ENCODE assay signal across 26 cellular contexts in genomic region chr22:36937319-36938027, GRCh38. TPM values are rescaled to one million over a fixed set of nuclear protein-coding genes. Genes with fewer than 3 reads are reported as not detected.
A peak's percentile ranks its signal among the peaks of the same experiment; 100 is the strongest.
DNase-seq lines count a peak whose midpoint lies in the region; ATAC-seq and TF ChIP-seq lines count a peak whose summit lies in the region.
"Had no signal": no experiment of that assay in that cellular context is flagged by ENCODE, and none has a peak within 500 bp of the region (broad histone marks: within the 10 kb centered on the region; RNA-seq: fewer than 3 reads in every experiment).

No MANE protein-coding gene starts in this region.

- H2AFZ ChIP-seq in mesenchymal stem cell (ENCODE audit: low read depth, low read length), result no peak overlapping the region

- CTCF ChIA-PET in activated naive CD4-positive, alpha-beta T cell treated with anti-CD3 and anti-CD28 coated beads, Interleukin-2, amount 10 ng/mL, durations not matched to agents 7 days and 5 days (lab: Charles Lee), result interaction anchor here (0.5 kb wide), 1 partner anchor 30 kb away, joined by 3 read pairs; no protein-coding TSS in a partner anchor
- CTCF ChIA-PET in activated CD8-positive, alpha-beta T cell treated with anti-CD3 and anti-CD28 coated beads for 36 hours (lab: Charles Lee), result interaction anchor here (1.7 kb wide), 1 partner anchor 38 kb away, joined by 3 read pairs; no protein-coding TSS in a partner anchor

- H3K14ac ChIP-seq in mesenchymal stem cell (ENCODE audit: low read length in 2 of 2), result no peak overlapping the region

- no peak overlapping the region for H3K9ac ChIP-seq in mesenchymal stem cell (ENCODE audit: low read length)
- H3K9ac ChIP-seq: BLaER1 treated with 17β-estradiol and CSF1 and Interleukin-3, amounts not matched to agents 10 nM and 100 nM; KMS-11 had no signal

- TF ChIP-seq EP300 in upper lobe of left lung (IDR thresholded peaks at IDR 0.05), result no peak

- POLR2A ChIA-PET in activated CD8-positive, alpha-beta T cell treated with anti-CD3 and anti-CD28 coated beads for 36 hours (lab: Charles Lee), result no interaction called here

- H2BK5ac ChIP-seq in mesenchymal stem cell (ENCODE audit: low read depth, low read length, poor library complexity, severe bottlenecking), result no peak overlapping the region

- H2BK120ac ChIP-seq in mesenchymal stem cell (ENCODE audit: low read depth, low read length), result no peak overlapping the region

- H3K27me3 ChIP-seq in neutrophil (no peaks in the 10 kb centered on the region), upper lobe of left lung (no peaks in the 10 kb centered on the region), mesenchymal stem cell (ENCODE audit: control insufficient read depth in 1 of 2, insufficient read depth in 1 of 2, low read length in 2 of 2) (peaks cover 15 to 68% of the 10 kb centered on the region in 2 experiments), left lung (no peaks in the 10 kb centered on the region)
- H3K27me3 ChIP-seq: BLaER1 treated with 17β-estradiol and CSF1 and Interleukin-3, amounts not matched to agents 10 nM and 100 nM had no signal

- TF ChIP-seq CTCF in neutrophil (IDR thresholded peaks at IDR 0.05) (no peak), upper lobe of left lung (IDR thresholded peaks at IDR 0.05) (no peak), left lung (IDR thresholded peaks at IDR 0.05) (no peak)
- TF ChIP-seq CTCF in activated CD8-positive, alpha-beta T cell treated with anti-CD3 and anti-CD28 coated beads for 36 hours (IDR thresholded peaks at IDR 0.05), result no peak

- no peak overlapping the region for H3K4me2 ChIP-seq in mesenchymal stem cell (ENCODE audit: low read length, poor library complexity, severe bottlenecking)
- H3K4me2 ChIP-seq: KMS-11 had no signal

- H2BK15ac ChIP-seq in mesenchymal stem cell (ENCODE audit: low read depth, poor library complexity, severe bottlenecking), result no peak overlapping the region

- intact Hi-C loops in dendritic cell treated with granulocyte-macrophage colony-stimulating factor and Interleukin-4, amounts not matched to agents 40 ng/mL and 50 ng/mL, for 4 days (cut with micrococcal nuclease), result no loop called here
- intact Hi-C loops in left lung (cut with DNase I), result no loop called here
- intact Hi-C loops in activated CD8-positive, alpha-beta T cell treated with anti-CD3 and anti-CD28 coated beads for 36 hours (cut with micrococcal nuclease), result no loop called here

- peaks cover 69% of the 10 kb centered on the region for H3K36me3 ChIP-seq in neutrophil
- peaks cover 0 to 15% (median 7%) of the 10 kb centered on the region in 4 donors for H3K36me3 ChIP-seq in upper lobe of left lung
- H3K36me3 ChIP-seq in mesenchymal stem cell (ENCODE audit: control insufficient read depth in 1 of 2, insufficient read depth in 2 of 2, low read depth in 1 of 2, low read length in 2 of 2), result no peaks in the 10 kb centered on the region
- H3K36me3 ChIP-seq in left lung, result peaks cover 0 to 54% of the 10 kb centered on the region in 2 donors

- no peak for TF ChIP-seq POLR2A in upper lobe of left lung (IDR thresholded peaks at IDR 0.05)

- WGBS in upper lobe of left lung, 2 donors, result 84 to 90% methylated on average over 10 to 14 of the region's 14 CpGs
- WGBS in mesenchymal stem cell, result 86% methylated on average over 13 of the region's 14 CpGs

- H3K4me3 ChIP-seq in neutrophil (ENCODE audit: low read depth in 1 of 2, low read length in 1 of 2) (peak overlapping the region; percentile 63 to 64), upper lobe of left lung (no peak overlapping the region), mesenchymal stem cell (ENCODE audit: insufficient read depth in 1 of 2, low read depth in 1 of 2, low read length in 2 of 2) (no peak overlapping the region), left lung (no peak overlapping the region)
- H3K4me3 ChIP-seq: BLaER1 treated with 17β-estradiol and CSF1 and Interleukin-3, amounts not matched to agents 10 nM and 100 nM; GM12878 had no signal

- no peak overlapping the region for H3K4me3 Mint-ChIP-seq in activated naive CD4-positive, alpha-beta T cell treated with anti-CD3 and anti-CD28 coated beads, Interleukin-2, amount 10 ng/mL, durations not matched to agents 7 days and 5 days
- H3K4me3 Mint-ChIP-seq in dendritic cell treated with granulocyte-macrophage colony-stimulating factor and Interleukin-4, amounts not matched to agents 40 ng/mL and 50 ng/mL, for 4 days, result no peak overlapping the region
- no peak overlapping the region for H3K4me3 Mint-ChIP-seq in activated CD8-positive, alpha-beta T cell treated with anti-CD3 and anti-CD28 coated beads for 36 hours
- H3K4me3 Mint-ChIP-seq: CD4-positive, alpha-beta memory T cell had no signal

- H3K23ac ChIP-seq in mesenchymal stem cell (ENCODE audit: low read length in 2 of 2), result no peak overlapping the region

- no peaks in the 10 kb centered on the region for H3K9me3 Mint-ChIP-seq in activated naive CD4-positive, alpha-beta T cell treated with anti-CD3 and anti-CD28 coated beads, Interleukin-2, amount 10 ng/mL, durations not matched to agents 7 days and 5 days
- H3K9me3 Mint-ChIP-seq in dendritic cell treated with granulocyte-macrophage colony-stimulating factor and Interleukin-4, amounts not matched to agents 40 ng/mL and 50 ng/mL, for 4 days, result no peaks in the 10 kb centered on the region
- no peaks in the 10 kb centered on the region for H3K9me3 Mint-ChIP-seq in activated CD8-positive, alpha-beta T cell treated with anti-CD3 and anti-CD28 coated beads for 36 hours
- H3K9me3 Mint-ChIP-seq: CD4-positive, alpha-beta memory T cell had no signal

- no peaks in the 10 kb centered on the region for H3K9me3 ChIP-seq in neutrophil
- H3K9me3 ChIP-seq in upper lobe of left lung, result no peaks in the 10 kb centered on the region
- H3K9me3 ChIP-seq in mesenchymal stem cell (ENCODE audit: control insufficient read depth, low read length), result no peaks in the 10 kb centered on the region
- H3K9me3 ChIP-seq in left lung, result no peaks in the 10 kb centered on the region
- H3K9me3 ChIP-seq: BLaER1 treated with 17β-estradiol and CSF1 and Interleukin-3, amounts not matched to agents 10 nM and 100 nM had no signal

- DNase-seq in activated naive CD4-positive, alpha-beta T cell treated with anti-CD3 and anti-CD28 coated beads, Interleukin-2, amount 10 ng/mL, durations not matched to agents 7 days and 5 days, result peak; percentile 6
- DNase-seq in activated naive CD4-positive, alpha-beta T cell treated with Interleukin-2 at 50 U/mL for 16 hours, result no peak
- DNase-seq in upper lobe of left lung (peak; percentile 18 to 66), mesenchymal stem cell (no peak), left lung (no peak)
- no peak for DNase-seq in activated CD8-positive, alpha-beta T cell treated with anti-CD3 and anti-CD28 coated beads for 36 hours
- DNase-seq: CD4-positive, alpha-beta memory T cell; COR-L47; DMS53; GOT3; IMR-90; MM.1S; NCI-H2029 treated with DMSO at 0.1 percent for 48 hours; NCI-H446 treated with DMSO at 0.1 percent for 48 hours; NCI-H526 treated with DMSO at 0.1 percent for 48 hours; SHP77 had no signal

- H3K36me3 Mint-ChIP-seq in activated naive CD4-positive, alpha-beta T cell treated with anti-CD3 and anti-CD28 coated beads, Interleukin-2, amount 10 ng/mL, durations not matched to agents 7 days and 5 days, result no peaks in the 10 kb centered on the region
- H3K36me3 Mint-ChIP-seq in dendritic cell treated with granulocyte-macrophage colony-stimulating factor and Interleukin-4, amounts not matched to agents 40 ng/mL and 50 ng/mL, for 4 days (ENCODE audit: low read depth), result peaks cover 68% of the 10 kb centered on the region
- no peaks in the 10 kb centered on the region for H3K36me3 Mint-ChIP-seq in activated CD8-positive, alpha-beta T cell treated with anti-CD3 and anti-CD28 coated beads for 36 hours (ENCODE audit: low read depth)
- H3K36me3 Mint-ChIP-seq: CD4-positive, alpha-beta memory T cell had no signal

- no peak overlapping the region for H4K91ac ChIP-seq in mesenchymal stem cell (ENCODE audit: low read length)

- H2BK12ac ChIP-seq in mesenchymal stem cell (ENCODE audit: low read length in 2 of 2), result no peak overlapping the region

- H3K79me1 ChIP-seq in mesenchymal stem cell (replicated peaks; ENCODE audit: low read length, poor library complexity, severe bottlenecking), result no peaks in the 10 kb centered on the region

- ATAC-seq in upper lobe of left lung (ENCODE audit: low FRiP score in 2 of 2) (no peak), left lung (no peak)
- ATAC-seq in activated CD8-positive, alpha-beta T cell treated with anti-CD3 and anti-CD28 coated beads for 36 hours, result no peak
- ATAC-seq: GM12878, HCT116, Panc1 had no signal

- no peak overlapping the region for H2AK5ac ChIP-seq in mesenchymal stem cell (ENCODE audit: low read length, severe bottlenecking)

- H3K4me1 ChIP-seq in neutrophil (ENCODE audit: control insufficient read depth in 1 of 2, insufficient read depth in 1 of 2, low read depth in 1 of 2, low read length in 1 of 2), result peaks cover 41 to 46% of the 10 kb centered on the region in 2 experiments
- peaks cover 0 to 4% (median 0%) of the 10 kb centered on the region in 4 donors for H3K4me1 ChIP-seq in upper lobe of left lung
- H3K4me1 ChIP-seq in mesenchymal stem cell (ENCODE audit: control insufficient read depth, insufficient read depth, low read depth, low read length), result no peaks in the 10 kb centered on the region
- H3K4me1 ChIP-seq in left lung, result peaks cover 0 to 24% of the 10 kb centered on the region in 2 donors

- H4K8ac ChIP-seq in mesenchymal stem cell (ENCODE audit: low read length), result no peak overlapping the region

- H3K27ac ChIP-seq in neutrophil (peak overlapping the region; percentile 96), upper lobe of left lung (peak overlapping the region in 2 of 4 donors; percentile 21 to 63), mesenchymal stem cell (ENCODE audit: low read length, poor library complexity, severe bottlenecking) (no peak overlapping the region), left lung (peak overlapping the region in 1 of 2 donors; percentile 78)
- H3K27ac ChIP-seq: BLaER1 treated with 17β-estradiol and CSF1 and Interleukin-3, amounts not matched to agents 10 nM and 100 nM; KMS-11; RWPE1 had no signal

- no peak overlapping the region for H3K18ac ChIP-seq in mesenchymal stem cell (ENCODE audit: low read depth in 1 of 2, low read length in 2 of 2)

- H3K27ac Mint-ChIP-seq in activated naive CD4-positive, alpha-beta T cell treated with anti-CD3 and anti-CD28 coated beads, Interleukin-2, amount 10 ng/mL, durations not matched to agents 7 days and 5 days, result no peak overlapping the region
- H3K27ac Mint-ChIP-seq in dendritic cell treated with granulocyte-macrophage colony-stimulating factor and Interleukin-4, amounts not matched to agents 40 ng/mL and 50 ng/mL, for 4 days, result peak overlapping the region; percentile 69
- H3K27ac Mint-ChIP-seq in activated CD8-positive, alpha-beta T cell treated with anti-CD3 and anti-CD28 coated beads for 36 hours, result no peak overlapping the region
- H3K27ac Mint-ChIP-seq: CD4-positive, alpha-beta memory T cell had no signal

- peaks cover 5% of the 10 kb centered on the region for H3K27me3 Mint-ChIP-seq in activated naive CD4-positive, alpha-beta T cell treated with anti-CD3 and anti-CD28 coated beads, Interleukin-2, amount 10 ng/mL, durations not matched to agents 7 days and 5 days
- H3K27me3 Mint-ChIP-seq in dendritic cell treated with granulocyte-macrophage colony-stimulating factor and Interleukin-4, amounts not matched to agents 40 ng/mL and 50 ng/mL, for 4 days, result peaks cover 7% of the 10 kb centered on the region
- peaks cover 1% of the 10 kb centered on the region for H3K27me3 Mint-ChIP-seq in activated CD8-positive, alpha-beta T cell treated with anti-CD3 and anti-CD28 coated beads for 36 hours

- H3K4me1 Mint-ChIP-seq in activated naive CD4-positive, alpha-beta T cell treated with anti-CD3 and anti-CD28 coated beads, Interleukin-2, amount 10 ng/mL, durations not matched to agents 7 days and 5 days, result no peaks in the 10 kb centered on the region
- H3K4me1 Mint-ChIP-seq in dendritic cell treated with granulocyte-macrophage colony-stimulating factor and Interleukin-4, amounts not matched to agents 40 ng/mL and 50 ng/mL, for 4 days (ENCODE audit: low read depth), result peaks cover 54% of the 10 kb centered on the region
- peaks cover 8% of the 10 kb centered on the region for H3K4me1 Mint-ChIP-seq in activated CD8-positive, alpha-beta T cell treated with anti-CD3 and anti-CD28 coated beads for 36 hours (ENCODE audit: low read depth)

- H3K4ac ChIP-seq in mesenchymal stem cell (ENCODE audit: low read depth in 1 of 2, low read length in 2 of 2), result no peak overlapping the region

RNA-seq across cellular contexts. Expression of gene CSF2RB, which starts 24.0 kb away (rescaled TPM):
- total RNA-seq in upper lobe of left lung (10 to 100 TPM in 5 of 6 donors, 1 to 10 TPM in 1; 8.2 to 43.0 (median 24.2) TPM), left lung (10 to 100 TPM; 11.5 to 47.5 TPM)
- not detected for polyA plus RNA-seq in mesenchymal stem cell (2013, experiment 1 of 2)
- polyA plus RNA-seq in mesenchymal stem cell (2013, experiment 2 of 2), result not detected
- total RNA-seq in activated CD8-positive, alpha-beta T cell treated with anti-CD3 and anti-CD28 coated beads for 36 hours, result under 1 TPM; 0.16 to 0.29 TPM
- total RNA-seq: IMR-90, SK-MEL-5 had no signal
- polyA plus RNA-seq: AG04450, IMR-90 had no signal

Comparison
In these comparisons a context has a peak if more than half of its experiments do, and no peak if none do; other contexts are left out.
1. DNase-seq: peak in activated naive CD4-positive, alpha-beta T cell treated with anti-CD3 and anti-CD28 coated beads, Interleukin-2, amount 10 ng/mL, durations not matched to agents 7 days and 5 days (single experiment) and upper lobe of left lung (2 of 2); none in activated naive CD4-positive, alpha-beta T cell treated with Interleukin-2 at 50 U/mL for 16 hours (single experiment), mesenchymal stem cell (single experiment), left lung (0 of 2) and activated CD8-positive, alpha-beta T cell treated with anti-CD3 and anti-CD28 coated beads for 36 hours (single experiment).
2. H3K4me3 ChIP-seq: peak in neutrophil (2 of 2); none in upper lobe of left lung (0 of 4), mesenchymal stem cell (0 of 2) and left lung (0 of 2).
3. RNA of gene CSF2RB, which starts 24.0 kb away (total RNA-seq): 11.5 to 47.5 TPM in left lung and 8.2 to 43.0 TPM in upper lobe of left lung; 0.16 to 0.29 TPM in activated CD8-positive, alpha-beta T cell treated with anti-CD3 and anti-CD28 coated beads for 36 hours; every median in the first group is over 4 times any median in the second.